Comparison of ENCODE assay signal across 18 cellular contexts in genomic region chr1:160093624-160094290, GRCh38. TPM values are rescaled to one million over a fixed set of nuclear protein-coding genes. Genes with fewer than 3 reads are reported as not detected.
"Had no signal": no experiment of that assay in that cellular context is flagged by ENCODE, and none has a peak within 500 bp of the region (broad histone marks: within the 10 kb centered on the region; RNA-seq: fewer than 3 reads in every experiment).

No MANE protein-coding gene starts in this region.

- H3K36me3 Mint-ChIP-seq: natural killer cell treated with Interleukin-12 subunit alpha and Interleukin-12 subunit beta and Interleukin-15 and Interleukin-18, amount 100 ng/mL, for 72 hours had no signal

- H3K9me3 Mint-ChIP-seq: activated T-cell treated with anti-CD3 and anti-CD28 coated beads, Interleukin-2, amount 50 U/mL, for 24 hours; natural killer cell treated with Interleukin-12 subunit alpha and Interleukin-12 subunit beta and Interleukin-15 and Interleukin-18, amount 100 ng/mL, for 72 hours; stimulated activated naive CD8-positive, alpha-beta T cell treated with anti-CD3 and anti-CD28 coated beads, Interleukin-15, Interleukin-2, amounts not matched to agents 100 ng/mL and 50 ng/mL, for 24 hours had no signal

- FAIRE-seq: TTC549 had no signal

- H3K27me3 Mint-ChIP-seq: activated CD8-positive, alpha-beta memory T cell treated with anti-CD3 and anti-CD28 coated beads, Interleukin-2, amount 10 ng/mL, durations not matched to agents 7 days and 5 days; activated T-cell treated with anti-CD3 and anti-CD28 coated beads, Interleukin-2, amount 50 U/mL, for 24 hours; natural killer cell treated with Interleukin-12 subunit alpha and Interleukin-12 subunit beta and Interleukin-15 and Interleukin-18, amount 100 ng/mL, for 72 hours; stimulated activated naive CD8-positive, alpha-beta T cell treated with anti-CD3 and anti-CD28 coated beads, Interleukin-15, Interleukin-2, amounts not matched to agents 100 ng/mL and 50 ng/mL, for 24 hours had no signal

- ATAC-seq: activated CD8-positive, alpha-beta memory T cell treated with anti-CD3 and anti-CD28 coated beads, Interleukin-2, amount 10 ng/mL, durations not matched to agents 7 days and 5 days; natural killer cell treated with Interleukin-12 subunit alpha and Interleukin-12 subunit beta and Interleukin-15 and Interleukin-18, amount 100 ng/mL, for 72 hours; sciatic nerve had no signal

- H3K4me3 Mint-ChIP-seq: activated CD8-positive, alpha-beta memory T cell treated with anti-CD3 and anti-CD28 coated beads, Interleukin-2, amount 10 ng/mL, durations not matched to agents 7 days and 5 days; activated T-cell treated with anti-CD3 and anti-CD28 coated beads, Interleukin-2, amount 50 U/mL, for 24 hours; natural killer cell treated with Interleukin-12 subunit alpha and Interleukin-12 subunit beta and Interleukin-15 and Interleukin-18, amount 100 ng/mL, for 72 hours; stimulated activated naive CD8-positive, alpha-beta T cell treated with anti-CD3 and anti-CD28 coated beads, Interleukin-15, Interleukin-2, amounts not matched to agents 100 ng/mL and 50 ng/mL, for 24 hours had no signal

- H3K27ac Mint-ChIP-seq: activated CD8-positive, alpha-beta memory T cell treated with anti-CD3 and anti-CD28 coated beads, Interleukin-2, amount 10 ng/mL, durations not matched to agents 7 days and 5 days; natural killer cell treated with Interleukin-12 subunit alpha and Interleukin-12 subunit beta and Interleukin-15 and Interleukin-18, amount 100 ng/mL, for 72 hours; stimulated activated naive CD8-positive, alpha-beta T cell treated with anti-CD3 and anti-CD28 coated beads, Interleukin-15, Interleukin-2, amounts not matched to agents 100 ng/mL and 50 ng/mL, for 24 hours had no signal

- H3K4me3 ChIP-seq: ascending aorta, prostate gland, thyroid gland, vagina had no signal

- H3K9me3 ChIP-seq: ascending aorta, prostate gland, thyroid gland, vagina had no signal

- H3K27me3 ChIP-seq: ascending aorta, thyroid gland, vagina had no signal

- H3K27ac ChIP-seq: ascending aorta, prostate gland, thyroid gland, vagina had no signal

- DNase-seq: activated CD8-positive, alpha-beta memory T cell treated with anti-CD3 and anti-CD28 coated beads, Interleukin-2, amount 10 ng/mL, durations not matched to agents 7 days and 5 days; activated effector memory CD4-positive, alpha-beta T cell treated with anti-CD3 and anti-CD28 coated beads, Interleukin-2, amount 50 U/mL, for 16 hours; activated T-cell treated with anti-CD3 and anti-CD28 coated beads, Interleukin-2, amount 50 U/mL, for 24 hours; erythroblast; mammary epithelial cell; occipital lobe; stimulated activated CD4-positive, alpha-beta T cell treated with anti-CD3 and anti-CD28 coated beads, Interleukin-12 subunit alpha, Interleukin-12 subunit beta, amount 100 ng/mL, for 4 hours; T-helper 2 cell; thyroid gland had no signal

RNA-seq across cellular contexts. Expression of gene KCNJ9, which starts 12.4 kb away (rescaled TPM):
- total RNA-seq: activated CD8-positive, alpha-beta memory T cell treated with anti-CD3 and anti-CD28 coated beads, Interleukin-2, amount 10 ng/mL, durations not matched to agents 7 days and 5 days; glomerular endothelial cell; mammary epithelial cell; mononuclear cell; natural killer cell treated with Interleukin-12 subunit alpha and Interleukin-12 subunit beta and Interleukin-15 and Interleukin-18, amount 100 ng/mL, for 72 hours; thyroid gland; vagina had no signal
- polyA plus RNA-seq: mammary epithelial cell had no signal

RNA-seq across cellular contexts. Expression of gene ATP1A2, which starts 21.8 kb away (rescaled TPM):
- total RNA-seq: activated CD8-positive, alpha-beta memory T cell treated with anti-CD3 and anti-CD28 coated beads, Interleukin-2, amount 10 ng/mL, durations not matched to agents 7 days and 5 days; glomerular endothelial cell; natural killer cell treated with Interleukin-12 subunit alpha and Interleukin-12 subunit beta and Interleukin-15 and Interleukin-18, amount 100 ng/mL, for 72 hours had no signal
- polyA plus RNA-seq: mammary epithelial cell had no signal

RNA-seq across cellular contexts. Expression of gene KCNJ10, which starts 23.8 kb away (rescaled TPM):
- total RNA-seq: activated CD8-positive, alpha-beta memory T cell treated with anti-CD3 and anti-CD28 coated beads, Interleukin-2, amount 10 ng/mL, durations not matched to agents 7 days and 5 days; ascending aorta; glomerular endothelial cell; mammary epithelial cell; mononuclear cell; prostate gland; vagina had no signal
- polyA plus RNA-seq: mammary epithelial cell had no signal

RNA-seq across cellular contexts. Expression of gene ATP1A4, which starts 57.6 kb away (rescaled TPM):
- total RNA-seq: ascending aorta; glomerular endothelial cell; natural killer cell treated with Interleukin-12 subunit alpha and Interleukin-12 subunit beta and Interleukin-15 and Interleukin-18, amount 100 ng/mL, for 72 hours; thyroid gland; vagina had no signal
- polyA plus RNA-seq: mammary epithelial cell had no signal
